ENCODE assay signal across 1 cellular context in genomic region chr4:52368895-52369294, GRCh38.
TF ChIP-seq lines count a peak whose summit lies in the region.

No MANE protein-coding gene starts in this region.

TF ChIP-seq in HepG2, 621 proteins besides CTCF, POLR2A, EP300 and RAD21 (continued from another document and continues in another):
- TF ChIP-seq ZFAT (CRISPR knock-in tag; conservative IDR thresholded peaks at IDR 0.05) (no peak), SRY (CRISPR knock-in tag; IDR thresholded peaks at IDR 0.05) (no peak), CBX5 (CRISPR knock-in tag; IDR thresholded peaks at IDR 0.05; ENCODE audit: borderline replicate concordance) (no peak), ZNF687 (CRISPR knock-in tag; IDR thresholded peaks at IDR 0.05) (no peak), ZNF747 (CRISPR knock-in tag; IDR thresholded peaks at IDR 0.05; ENCODE audit: borderline replicate concordance) (no peak), ZNF503 (CRISPR knock-in tag; IDR thresholded peaks at IDR 0.05) (0 out of 2 replicates have a peak, but pooled peaks have one; percentile 5), ZNF878 (CRISPR knock-in tag; IDR thresholded peaks at IDR 0.05) (no peak), ZNF616 (CRISPR knock-in tag; IDR thresholded peaks at IDR 0.05; ENCODE audit: low read depth) (no peak), ZBTB40 (IDR thresholded peaks at IDR 0.05) (no peak), ZBTB40 (CRISPR knock-in tag; IDR thresholded peaks at IDR 0.05) (no peak), ZNF280B (CRISPR knock-in tag; IDR thresholded peaks at IDR 0.05; ENCODE audit: borderline replicate concordance) (no peak), FOXA1 (IDR thresholded peaks at IDR 0.05) (no peak), FOXA1 (CRISPR knock-in tag; IDR thresholded peaks at IDR 0.05) (peak; percentile 64), BCL6 (CRISPR knock-in tag; IDR thresholded peaks at IDR 0.05) (peak; percentile 75), TCF7 (IDR thresholded peaks at IDR 0.05; ENCODE audit: low read depth) (peak; percentile 74), ATAD3A (CRISPR knock-in tag; IDR thresholded peaks at IDR 0.05) (no peak), ARNT2 (CRISPR knock-in tag; IDR thresholded peaks at IDR 0.05; ENCODE audit: low read depth) (no peak), FOSL2 (CRISPR knock-in tag; IDR thresholded peaks at IDR 0.05) (peak; percentile 52; the same call in 1 of the 2 replicates), ZNF292 (CRISPR knock-in tag; IDR thresholded peaks at IDR 0.05; ENCODE audit: borderline replicate concordance, low read depth) (no peak), PRPF4 (IDR thresholded peaks at IDR 0.05; ENCODE audit: low read depth, low read length, poor library complexity, severe bottlenecking) (no peak), RXRB (CRISPR knock-in tag; IDR thresholded peaks at IDR 0.05; ENCODE audit: borderline replicate concordance) (0 out of 2 replicates have a peak, but pooled peaks have one; percentile 12)
- TF ChIP-seq, protein P1, sequence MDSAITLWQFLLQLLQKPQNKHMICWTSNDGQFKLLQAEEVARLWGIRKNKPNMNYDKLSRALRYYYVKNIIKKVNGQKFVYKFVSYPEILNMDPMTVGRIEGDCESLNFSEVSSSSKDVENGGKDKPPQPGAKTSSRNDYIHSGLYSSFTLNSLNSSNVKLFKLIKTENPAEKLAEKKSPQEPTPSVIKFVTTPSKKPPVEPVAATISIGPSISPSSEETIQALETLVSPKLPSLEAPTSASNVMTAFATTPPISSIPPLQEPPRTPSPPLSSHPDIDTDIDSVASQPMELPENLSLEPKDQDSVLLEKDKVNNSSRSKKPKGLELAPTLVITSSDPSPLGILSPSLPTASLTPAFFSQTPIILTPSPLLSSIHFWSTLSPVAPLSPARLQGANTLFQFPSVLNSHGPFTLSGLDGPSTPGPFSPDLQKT (CRISPR knock-in tag; IDR thresholded peaks at IDR 0.05; ENCODE audit: borderline replicate concordance): no peak
- TF ChIP-seq, protein P2, sequence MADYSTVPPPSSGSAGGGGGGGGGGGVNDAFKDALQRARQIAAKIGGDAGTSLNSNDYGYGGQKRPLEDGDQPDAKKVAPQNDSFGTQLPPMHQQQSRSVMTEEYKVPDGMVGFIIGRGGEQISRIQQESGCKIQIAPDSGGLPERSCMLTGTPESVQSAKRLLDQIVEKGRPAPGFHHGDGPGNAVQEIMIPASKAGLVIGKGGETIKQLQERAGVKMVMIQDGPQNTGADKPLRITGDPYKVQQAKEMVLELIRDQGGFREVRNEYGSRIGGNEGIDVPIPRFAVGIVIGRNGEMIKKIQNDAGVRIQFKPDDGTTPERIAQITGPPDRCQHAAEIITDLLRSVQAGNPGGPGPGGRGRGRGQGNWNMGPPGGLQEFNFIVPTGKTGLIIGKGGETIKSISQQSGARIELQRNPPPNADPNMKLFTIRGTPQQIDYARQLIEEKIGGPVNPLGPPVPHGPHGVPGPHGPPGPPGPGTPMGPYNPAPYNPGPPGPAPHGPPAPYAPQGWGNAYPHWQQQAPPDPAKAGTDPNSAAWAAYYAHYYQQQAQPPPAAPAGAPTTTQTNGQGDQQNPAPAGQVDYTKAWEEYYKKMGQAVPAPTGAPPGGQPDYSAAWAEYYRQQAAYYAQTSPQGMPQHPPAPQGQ (CRISPR knock-in tag; IDR thresholded peaks at IDR 0.05; ENCODE audit: borderline replicate concordance): no peak
- TF ChIP-seq, protein P3, sequence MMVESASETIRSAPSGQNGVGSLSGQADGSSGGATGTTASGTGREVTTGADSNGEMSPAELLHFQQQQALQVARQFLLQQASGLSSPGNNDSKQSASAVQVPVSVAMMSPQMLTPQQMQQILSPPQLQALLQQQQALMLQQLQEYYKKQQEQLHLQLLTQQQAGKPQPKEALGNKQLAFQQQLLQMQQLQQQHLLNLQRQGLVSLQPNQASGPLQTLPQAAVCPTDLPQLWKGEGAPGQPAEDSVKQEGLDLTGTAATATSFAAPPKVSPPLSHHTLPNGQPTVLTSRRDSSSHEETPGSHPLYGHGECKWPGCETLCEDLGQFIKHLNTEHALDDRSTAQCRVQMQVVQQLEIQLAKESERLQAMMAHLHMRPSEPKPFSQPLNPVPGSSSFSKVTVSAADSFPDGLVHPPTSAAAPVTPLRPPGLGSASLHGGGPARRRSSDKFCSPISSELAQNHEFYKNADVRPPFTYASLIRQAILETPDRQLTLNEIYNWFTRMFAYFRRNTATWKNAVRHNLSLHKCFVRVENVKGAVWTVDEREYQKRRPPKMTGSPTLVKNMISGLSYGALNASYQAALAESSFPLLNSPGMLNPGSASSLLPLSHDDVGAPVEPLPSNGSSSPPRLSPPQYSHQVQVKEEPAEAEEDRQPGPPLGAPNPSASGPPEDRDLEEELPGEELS (CRISPR knock-in tag; IDR thresholded peaks at IDR 0.05): peak; percentile 32; the same call in 1 of the 2 replicates
- TF ChIP-seq, protein P4, sequence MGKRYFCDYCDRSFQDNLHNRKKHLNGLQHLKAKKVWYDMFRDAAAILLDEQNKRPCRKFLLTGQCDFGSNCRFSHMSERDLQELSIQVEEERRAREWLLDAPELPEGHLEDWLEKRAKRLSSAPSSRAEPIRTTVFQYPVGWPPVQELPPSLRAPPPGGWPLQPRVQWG (CRISPR knock-in tag; IDR thresholded peaks at IDR 0.05; ENCODE audit: borderline replicate concordance, low read depth): no peak
